Comparison of ENCODE assay signal across 26 cellular contexts in genomic region chr11:130249371-130249770, GRCh38.
"Had no signal": no experiment of that assay in that cellular context is flagged by ENCODE, and none has a peak within 500 bp of the region (broad histone marks: within the 10 kb centered on the region; RNA-seq: fewer than 3 reads in every experiment).

No MANE protein-coding gene starts in this region.

- H3K9me3 ChIP-seq: gastroesophageal sphincter had no signal

- H3K36me3 ChIP-seq: brain microvascular endothelial cell, gastroesophageal sphincter had no signal

- DNase-seq: activated CD4-positive, alpha-beta T cell treated with anti-CD3 and anti-CD28 coated beads for 48 hours; activated CD4-positive, alpha-beta T cell treated with anti-CD3 and anti-CD28 coated beads, Interleukin-2, amount 50 U/mL, for 1 hour; activated CD4-positive, alpha-beta T cell treated with anti-CD3 and anti-CD28 coated beads, Interleukin-2, amount 50 U/mL, for 48 hours; activated CD8-positive, alpha-beta memory T cell treated with anti-CD3 and anti-CD28 coated beads for 24 hours; activated CD8-positive, alpha-beta T cell treated with anti-CD3 and anti-CD28 coated beads for 36 hours; activated effector memory CD4-positive, alpha-beta T cell treated with Interleukin-2 at 50 U/mL for 16 hours; activated gamma-delta T cell treated with Interleukin-2 at 50 U/mL for 16 hours; activated naive CD4-positive, alpha-beta T cell treated with anti-CD3 and anti-CD28 coated beads, Interleukin-2, amount 50 U/mL, for 16 hours; activated naive CD4-positive, alpha-beta T cell treated with Interleukin-2 at 50 U/mL for 16 hours; activated T-cell treated with anti-CD3 and anti-CD28 coated beads, Interleukin-2, amount 50 U/mL, for 4 hours; amniotic stem cell; anterior cingulate cortex; brain microvascular endothelial cell; cortex of kidney; dermis blood vessel endothelial cell; effector CD4-positive, alpha-beta T cell; effector memory CD8-positive, alpha-beta T cell; esophagus squamous epithelium; foreskin melanocyte; heart right ventricle; T-helper 2 cell had no signal

- ATAC-seq: activated CD4-positive, CD25-positive, alpha-beta regulatory T cell treated with anti-CD3 and anti-CD28 coated beads, Interleukin-2, amount 50 U/mL, for 24 hours; activated CD8-positive, alpha-beta T cell treated with anti-CD3 and anti-CD28 coated beads for 36 hours; activated T-cell treated with anti-CD3 and anti-CD28 coated beads, Interleukin-2, amount 50 U/mL, for 4 hours; activated T-helper 17 cell treated with anti-CD3 and anti-CD28 coated beads, Interleukin-2, amount 50 U/mL, for 72 hours; effector memory CD8-positive, alpha-beta T cell; gastroesophageal sphincter; heart right ventricle had no signal

- H3K27me3 ChIP-seq: brain microvascular endothelial cell, esophagus squamous epithelium, gastroesophageal sphincter, heart right ventricle had no signal

- H3K4me3 ChIP-seq: esophagus squamous epithelium, gastroesophageal sphincter, heart right ventricle had no signal

- H3K4me3 Mint-ChIP-seq: activated CD8-positive, alpha-beta T cell treated with anti-CD3 and anti-CD28 coated beads for 36 hours; activated naive CD8-positive, alpha-beta T cell; activated T-cell treated with anti-CD3 and anti-CD28 coated beads, Interleukin-2, amount 50 U/mL, for 4 hours; activated T-helper 17 cell treated with anti-CD3 and anti-CD28 coated beads, Interleukin-2, amount 50 U/mL, for 72 hours had no signal

- H3K27ac ChIP-seq: brain microvascular endothelial cell, epithelial cell of prostate, esophagus squamous epithelium, gastroesophageal sphincter, heart right ventricle had no signal

- H3K27me3 Mint-ChIP-seq: activated CD8-positive, alpha-beta T cell treated with anti-CD3 and anti-CD28 coated beads for 36 hours; activated naive CD8-positive, alpha-beta T cell; activated T-helper 17 cell treated with anti-CD3 and anti-CD28 coated beads, Interleukin-2, amount 50 U/mL, for 72 hours; effector memory CD8-positive, alpha-beta T cell had no signal

- H3K27ac Mint-ChIP-seq: activated CD8-positive, alpha-beta T cell treated with anti-CD3 and anti-CD28 coated beads for 36 hours; activated naive CD8-positive, alpha-beta T cell; activated T-helper 17 cell treated with anti-CD3 and anti-CD28 coated beads, Interleukin-2, amount 50 U/mL, for 72 hours had no signal
